In the genomic region with DNA sequence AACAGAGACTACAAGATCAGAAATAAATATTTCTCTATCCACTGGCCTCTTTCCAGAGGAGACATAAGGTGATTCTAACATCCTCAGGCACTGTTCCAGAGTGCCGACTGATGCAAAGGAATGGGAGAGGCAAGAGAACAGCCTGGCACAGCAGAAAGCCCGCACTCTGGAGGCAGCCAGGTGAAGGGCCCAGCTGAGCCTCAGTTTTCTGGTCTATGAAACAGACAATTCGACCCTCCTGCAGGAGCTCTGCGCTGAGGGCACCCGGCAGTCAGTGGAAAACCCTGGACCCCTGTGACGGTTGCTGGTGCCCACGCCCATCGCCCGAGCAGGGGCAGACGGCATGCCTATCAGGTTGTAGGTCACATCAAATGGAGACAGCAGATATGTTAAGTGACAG, we compare ENCODE assay signal across 1 cellular context.
TF ChIP-seq lines count a peak whose summit lies in the region.

No MANE protein-coding gene starts in this region.

TF ChIP-seq in IMR-90, 13 proteins besides CTCF, POLR2A, EP300 and RAD21:
- no peak for TF ChIP-seq SMC3 (IDR thresholded peaks at IDR 0.05; ENCODE audit: low read depth, low read length)
- no peak for TF ChIP-seq FOS (IDR thresholded peaks at IDR 0.05; ENCODE audit: low read depth, low read length)
- no peak for TF ChIP-seq MXI1 (IDR thresholded peaks at IDR 0.05; ENCODE audit: borderline replicate concordance, low read depth, low read length)
- TF ChIP-seq RCOR1 (IDR thresholded peaks at IDR 0.05; ENCODE audit: insufficient replicate concordance, low read length) = no peak
- TF ChIP-seq MAZ (IDR thresholded peaks at IDR 0.05; ENCODE audit: borderline replicate concordance, low read depth, low read length) = no peak
- TF ChIP-seq, protein P1, sequence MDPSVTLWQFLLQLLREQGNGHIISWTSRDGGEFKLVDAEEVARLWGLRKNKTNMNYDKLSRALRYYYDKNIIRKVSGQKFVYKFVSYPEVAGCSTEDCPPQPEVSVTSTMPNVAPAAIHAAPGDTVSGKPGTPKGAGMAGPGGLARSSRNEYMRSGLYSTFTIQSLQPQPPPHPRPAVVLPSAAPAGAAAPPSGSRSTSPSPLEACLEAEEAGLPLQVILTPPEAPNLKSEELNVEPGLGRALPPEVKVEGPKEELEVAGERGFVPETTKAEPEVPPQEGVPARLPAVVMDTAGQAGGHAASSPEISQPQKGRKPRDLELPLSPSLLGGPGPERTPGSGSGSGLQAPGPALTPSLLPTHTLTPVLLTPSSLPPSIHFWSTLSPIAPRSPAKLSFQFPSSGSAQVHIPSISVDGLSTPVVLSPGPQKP (IDR thresholded peaks at IDR 0.05; ENCODE audit: borderline replicate concordance, low read depth, low read length) = no peak
- no peak for TF ChIP-seq CHD1 (IDR thresholded peaks at IDR 0.05; ENCODE audit: low read depth, low read length)
- TF ChIP-seq BHLHE40 (IDR thresholded peaks at IDR 0.05; ENCODE audit: low read depth, low read length) = no peak
- TF ChIP-seq MAFK (IDR thresholded peaks at IDR 0.05; ENCODE audit: low read depth, low read length) = no peak
- no peak for TF ChIP-seq USF2 (IDR thresholded peaks at IDR 0.05; ENCODE audit: low read depth, low read length)
- TF ChIP-seq RFX5 (IDR thresholded peaks at IDR 0.05; ENCODE audit: low read depth, low read length) = no peak
- TF ChIP-seq NFE2L2 (IDR thresholded peaks at IDR 0.05; ENCODE audit: low read depth, low read length) = no peak
- TF ChIP-seq CEBPB (IDR thresholded peaks at IDR 0.05; ENCODE audit: low read depth, low read length) = no peak
TF ChIP-seq in IMR-90: peak in this region for 0.
